ENCODE assay signal across 20 cellular contexts in genomic region chr11:13287681-13288080, GRCh38. TPM values are rescaled to one million over a fixed set of nuclear protein-coding genes. Genes with fewer than 3 reads are reported as not detected.
DNase-seq lines count a peak whose midpoint lies in the region; ATAC-seq and TF ChIP-seq lines count a peak whose summit lies in the region.
"Had no signal": no experiment of that assay in that cellular context is flagged by ENCODE, and none has a peak within 500 bp of the region (broad histone marks: within the 10 kb centered on the region; RNA-seq: fewer than 3 reads in every experiment).

No MANE protein-coding gene starts in this region.

- H3K27ac Mint-ChIP-seq in activated naive CD4-positive, alpha-beta T cell treated with anti-CD3 and anti-CD28 coated beads, Interleukin-2, amount 50 U/mL, for 24 hours = peak overlapping the region; percentile 42
- H3K27ac Mint-ChIP-seq in effector memory CD8-positive, alpha-beta T cell = peak overlapping the region; percentile 12 to 27
- peak overlapping the region; percentile 5 to 49 for H3K27ac Mint-ChIP-seq in stimulated activated naive CD8-positive, alpha-beta T cell treated with anti-CD3 and anti-CD28 coated beads, Interleukin-15, amount 100 ng/mL, for 72 hours
- H3K27ac Mint-ChIP-seq: endodermal cell, GM23338 had no signal

- no peak overlapping the region for H3K4me3 ChIP-seq in Panc1 (ENCODE audit: low read depth in 2 of 2, low read length in 2 of 2)
- H3K4me3 ChIP-seq: GM23338, left ventricle myocardium inferior, mucosa of descending colon had no signal

- no peaks in the 10 kb centered on the region for H3K27me3 Mint-ChIP-seq in activated naive CD4-positive, alpha-beta T cell treated with anti-CD3 and anti-CD28 coated beads, Interleukin-2, amount 50 U/mL, for 24 hours
- no peaks in the 10 kb centered on the region for H3K27me3 Mint-ChIP-seq in effector memory CD8-positive, alpha-beta T cell
- H3K27me3 Mint-ChIP-seq in stimulated activated naive CD8-positive, alpha-beta T cell treated with anti-CD3 and anti-CD28 coated beads, Interleukin-15, amount 100 ng/mL, for 72 hours = no peaks in the 10 kb centered on the region

- no TSS peak for BruUV-seq in Panc1 (replicated peaks; lab: Mats Ljungman, UMichigan)

- peaks cover 84% of the 10 kb centered on the region for H3K4me1 Mint-ChIP-seq in activated naive CD4-positive, alpha-beta T cell treated with anti-CD3 and anti-CD28 coated beads, Interleukin-2, amount 50 U/mL, for 24 hours
- peaks cover 68 to 78% of the 10 kb centered on the region in 2 donors for H3K4me1 Mint-ChIP-seq in effector memory CD8-positive, alpha-beta T cell (ENCODE audit: low read depth in 2 of 2)
- peaks cover 85% of the 10 kb centered on the region for H3K4me1 Mint-ChIP-seq in stimulated activated naive CD8-positive, alpha-beta T cell treated with anti-CD3 and anti-CD28 coated beads, Interleukin-15, amount 100 ng/mL, for 72 hours

- H3K27me3 ChIP-seq in Panc1 (ENCODE audit: control insufficient read depth, insufficient read depth, low read length) = no peaks in the 10 kb centered on the region

- no peak overlapping the region for H3K4me3 Mint-ChIP-seq in activated naive CD4-positive, alpha-beta T cell treated with anti-CD3 and anti-CD28 coated beads, Interleukin-2, amount 50 U/mL, for 24 hours
- peak overlapping the region in 1 of 2 donors; percentile 50 for H3K4me3 Mint-ChIP-seq in effector memory CD8-positive, alpha-beta T cell
- peak overlapping the region; percentile 19 to 87 for H3K4me3 Mint-ChIP-seq in stimulated activated naive CD8-positive, alpha-beta T cell treated with anti-CD3 and anti-CD28 coated beads, Interleukin-15, amount 100 ng/mL, for 72 hours
- H3K4me3 Mint-ChIP-seq: endodermal cell, GM23338 had no signal

- intact Hi-C loops in Panc1 (cut with micrococcal nuclease; ENCODE audit: unreplicated experiment) = no loop called here

- H3K4me1 ChIP-seq in Panc1 (ENCODE audit: control insufficient read depth, insufficient read depth, low read length) = peaks cover 3% of the 10 kb centered on the region; the same call in 1 of the 2 replicates

- POLR2A ChIA-PET in Panc1 (lab: Charles Lee) = no interaction called here

- H3K36me3 ChIP-seq in Panc1 (ENCODE audit: control insufficient read depth, insufficient read depth, low read length) = no peaks in the 10 kb centered on the region
- H3K36me3 ChIP-seq: left ventricle myocardium inferior had no signal

- in situ Hi-C loops in Panc1 (cut with HindIII; ENCODE audit: low pct_unique_long_range_greater_than_20kb, low sequenced_read_pairs) = no loop called here

- CTCF ChIA-PET in Panc1 (lab: Charles Lee) = no interaction called here

- H3K9me3 Mint-ChIP-seq in activated naive CD4-positive, alpha-beta T cell treated with anti-CD3 and anti-CD28 coated beads, Interleukin-2, amount 50 U/mL, for 24 hours = no peaks in the 10 kb centered on the region
- no peaks in the 10 kb centered on the region for H3K9me3 Mint-ChIP-seq in effector memory CD8-positive, alpha-beta T cell
- no peaks in the 10 kb centered on the region for H3K9me3 Mint-ChIP-seq in stimulated activated naive CD8-positive, alpha-beta T cell treated with anti-CD3 and anti-CD28 coated beads, Interleukin-15, amount 100 ng/mL, for 72 hours
- H3K9me3 Mint-ChIP-seq: endodermal cell, GM23338 had no signal

- no peaks in the 10 kb centered on the region for H3K9me3 ChIP-seq in Panc1 (ENCODE audit: control insufficient read depth, insufficient read depth, low read depth, low read length)
- H3K9me3 ChIP-seq: left ventricle myocardium inferior, mucosa of descending colon had no signal

- no peak overlapping the region for H3K27ac ChIP-seq in Panc1 (ENCODE audit: low read length)
- H3K27ac ChIP-seq: KMS-11, left ventricle myocardium inferior had no signal

- DNase-seq in activated naive CD4-positive, alpha-beta T cell (lab: John Stamatoyannopoulos, UW) = no peak
- DNase-seq in Panc1 (ENCODE audit: low read depth, low spot score) (peak; percentile 47), T-helper 2 cell (no peak)
- no peak for DNase-seq in effector memory CD8-positive, alpha-beta T cell
- DNase-seq in stimulated activated naive CD8-positive, alpha-beta T cell treated with anti-CD3 and anti-CD28 coated beads, Interleukin-15, amount 100 ng/mL, for 72 hours = no peak
- no peak for DNase-seq in stimulated activated naive CD4-positive, alpha-beta T cell treated with Interleukin-2 at 50 U/mL for 16 hours (lab: John Stamatoyannopoulos, UW)
- DNase-seq: activated gamma-delta T cell, COR-L47, left ventricle myocardium inferior, mucosa of descending colon, NCI-H1048, NCI-H2081 treated with DMSO at 0.1 percent for 48 hours, NCI-H510A treated with DMSO at 0.1 percent for 48 hours, retina had no signal

- ATAC-seq in Panc1 (peak; percentile 56), GM19324 (IDR thresholded peaks at IDR 0.05; ENCODE audit: low FRiP score, unreplicated experiment) (no peak)
- no peak for ATAC-seq in effector memory CD8-positive, alpha-beta T cell (replicated peaks)
- ATAC-seq in stimulated activated naive CD8-positive, alpha-beta T cell treated with anti-CD3 and anti-CD28 coated beads, Interleukin-15, amount 100 ng/mL, for 72 hours = no peak
- ATAC-seq: GM23338, mucosa of descending colon, Right ventricle myocardium inferior had no signal

- no peak for TF ChIP-seq CTCF in Panc1 (IDR thresholded peaks at IDR 0.05)

- H3K36me3 Mint-ChIP-seq in activated naive CD4-positive, alpha-beta T cell treated with anti-CD3 and anti-CD28 coated beads, Interleukin-2, amount 50 U/mL, for 24 hours = peaks cover 10% of the 10 kb centered on the region
- H3K36me3 Mint-ChIP-seq in effector memory CD8-positive, alpha-beta T cell (ENCODE audit: insufficient read depth) = peaks cover 6% of the 10 kb centered on the region

RNA-seq across cellular contexts. Expression of gene BMAL1, which starts 10.1 kb away (rescaled TPM):
- total RNA-seq in Panc1 (2021; ENCODE audit: unreplicated experiment) = 9.3 TPM
- polyA plus RNA-seq in Panc1 (2012; ENCODE audit: insufficient read length) = 3.7 TPM
